24 cellular contexts compared by ENCODE assay signal in genomic region chr12:60093428-60093827, GRCh38.
"Had no signal": no experiment of that assay in that cellular context is flagged by ENCODE, and none has a peak within 500 bp of the region (broad histone marks: within the 10 kb centered on the region; RNA-seq: fewer than 3 reads in every experiment).

No MANE protein-coding gene starts in this region.

- H3K27me3 ChIP-seq: brain microvascular endothelial cell, dorsolateral prefrontal cortex, gastroesophageal sphincter, hepatocyte, ovary, right lobe of liver, testis, transverse colon had no signal

- H3K4me3 ChIP-seq: coronary artery, dorsolateral prefrontal cortex, gastroesophageal sphincter, hepatocyte, left ventricle myocardium inferior, lung, ovary, right lobe of liver, testis, transverse colon had no signal

- ATAC-seq: activated CD4-positive, alpha-beta T cell treated with anti-CD3 and anti-CD28 coated beads for 36 hours; gastroesophageal sphincter; right lobe of liver; stimulated activated naive CD8-positive, alpha-beta T cell treated with anti-CD3 and anti-CD28 coated beads, Interleukin-15, Interleukin-2, amounts not matched to agents 100 U/mL and 50 U/mL, for 24 hours had no signal

- DNase-seq: activated CD4-positive, alpha-beta T cell treated with anti-CD3 and anti-CD28 coated beads for 36 hours; activated CD4-positive, CD25-positive, alpha-beta regulatory T cell; activated CD8-positive, alpha-beta memory T cell treated with anti-CD3 and anti-CD28 coated beads for 24 hours; activated effector memory CD4-positive, alpha-beta T cell treated with anti-CD3 and anti-CD28 coated beads, Interleukin-2, amount 50 U/mL, for 16 hours; activated naive CD4-positive, alpha-beta T cell treated with anti-CD3 and anti-CD28 coated beads for 36 hours; activated naive CD8-positive, alpha-beta T cell treated with anti-CD3 and anti-CD28 coated beads for 36 hours; amniotic stem cell; brain microvascular endothelial cell; dorsolateral prefrontal cortex; effector memory CD4-positive, alpha-beta T cell; left ventricle myocardium inferior; naive B cell; ovary; right lobe of liver; stimulated activated CD4-positive, alpha-beta T cell treated with anti-CD3 and anti-CD28 coated beads, Interleukin-12 subunit alpha, Interleukin-12 subunit beta, amount 100 ng/mL, for 4 hours; stimulated activated CD4-positive, alpha-beta T cell treated with anti-CD3 and anti-CD28 coated beads, Interleukin-4, amount 100 ng/mL, for 1 hour; stimulated activated naive CD8-positive, alpha-beta T cell treated with anti-CD3 and anti-CD28 coated beads, Interleukin-15, Interleukin-2, amounts not matched to agents 100 U/mL and 50 U/mL, for 24 hours; T-helper 1 cell; testis; transverse colon had no signal

- H3K27ac ChIP-seq: brain microvascular endothelial cell, coronary artery, dorsolateral prefrontal cortex, gastroesophageal sphincter, hepatocyte, left ventricle myocardium inferior, ovary, right lobe of liver, testis, transverse colon had no signal

- H3K4me1 ChIP-seq: gastroesophageal sphincter, left ventricle myocardium inferior, right lobe of liver, testis, transverse colon had no signal

- H3K9me3 ChIP-seq: ovary, right lobe of liver, testis, transverse colon had no signal

- H3K36me3 ChIP-seq: brain microvascular endothelial cell, gastroesophageal sphincter, left ventricle myocardium inferior, ovary, right lobe of liver, transverse colon had no signal
